8 cellular contexts compared by ENCODE assay signal in genomic region chr10:100986952-100987684, GRCh38. TPM values are rescaled to one million over a fixed set of nuclear protein-coding genes. Genes with fewer than 3 reads are reported as not detected.
DNase-seq lines count a peak whose midpoint lies in the region; ATAC-seq, FAIRE-seq and TF ChIP-seq lines count a peak whose summit lies in the region.

Gene MRPL43, minus strand, starts transcription at chr10:100987497. Its CDS starts 54 bp downstream, at chr10:100987443.
Gene TWNK, plus strand, starts transcription at chr10:100987543. Its CDS starts 668 bp downstream, at chr10:100988211.

- ATAC-seq in GM19467 (IDR thresholded peaks at IDR 0.05; ENCODE audit: unreplicated experiment), result peak; percentile 74

- peaks cover 51% of the 10 kb centered on the region for H3K36me3 Mint-ChIP-seq in Caco-2 (ENCODE audit: insufficient read depth, unreplicated experiment)

- H3K27me3 Mint-ChIP-seq in Caco-2 (ENCODE audit: insufficient read depth, unreplicated experiment), result no peaks in the 10 kb centered on the region

- H3K4me1 ChIP-seq in Caco-2, result peaks cover 4% of the 10 kb centered on the region

- H3K4me3 ChIP-seq in Caco-2 (ENCODE audit: low read depth, low read length), result peak within 1 kb of the TSS; percentile 44
- H3K4me3 ChIP-seq in epithelial cell of proximal tubule (ENCODE audit: low read depth, low read length), result peak within 1 kb of the TSS; percentile 99

- H3K27me3 ChIP-seq in Caco-2 (replicated peaks; ENCODE audit: control insufficient read depth, insufficient read depth, low read length), result no peaks in the 10 kb centered on the region

- BruUV-seq in Caco-2 (replicated peaks; lab: Mats Ljungman, UMichigan), result no TSS peak

- H3K9me3 ChIP-seq in Caco-2, result no peaks in the 10 kb centered on the region

- DNase-seq in Caco-2 (peak; percentile 86 to 87), HTR-8/SVneo (ENCODE audit: insufficient read length, low spot score) (peak; percentile 89), OCI-M2 (lab: John Stamatoyannopoulos, UW; ENCODE audit: unreplicated experiment) (peak; percentile 52), activated T-cell treated with anti-CD3 and anti-CD28 coated beads for 48 hours (ENCODE audit: low read depth) (peak; percentile 77), epithelial cell of proximal tubule (ENCODE audit: low read depth) (no peak), mucosa of gallbladder (ENCODE audit: low spot score) (peak; percentile 82)
- peak; percentile 75 for DNase-seq in stimulated activated CD8-positive, alpha-beta memory T cell treated with anti-CD3 and anti-CD28 coated beads, Interleukin-4, amount 100 ng/mL, for 24 hours (ENCODE audit: low read depth)

- POLR2A ChIA-PET in Caco-2 (lab: Charles Lee), result no interaction called here

- intact Hi-C loops in Caco-2 (cut with micrococcal nuclease; ENCODE audit: unreplicated experiment), result loop anchor here (1.0 kb wide), 1 partner anchor 16 kb away; no protein-coding TSS in a partner anchor

- TF ChIP-seq CTCF in Caco-2 (IDR thresholded peaks at IDR 0.05; ENCODE audit: insufficient read depth in 1 of 2, low read depth in 1 of 2, low read length in 1 of 2, severe bottlenecking in 1 of 2, unreplicated experiment in 1 of 2) (no peak), epithelial cell of proximal tubule (conservative IDR thresholded peaks at IDR 0.05; ENCODE audit: low read depth, low read length) (no peak)

- CTCF ChIA-PET in Caco-2 (lab: Charles Lee), result interaction anchor here (0.5 to 2.0 kb wide), 5 partner anchors 8 to 24 kb away, joined by 3 to 8 read pairs (median 7); no protein-coding TSS in a partner anchor

- H3K4me3 Mint-ChIP-seq in Caco-2 (ENCODE audit: unreplicated experiment), result peak within 1 kb of the TSS; percentile 100

- H3K27ac Mint-ChIP-seq in Caco-2 (ENCODE audit: unreplicated experiment), result peak within 1 kb of the TSS; percentile 89

- H3K36me3 ChIP-seq in Caco-2 (ENCODE audit: control insufficient read depth, insufficient read depth, low read length), result peaks cover 2% of the 10 kb centered on the region; the same call in 1 of the 2 replicates

- FAIRE-seq in HTR-8/SVneo (lab: Jason Lieb, UNC), result peak; percentile 96

- H3K4me1 Mint-ChIP-seq in Caco-2 (ENCODE audit: low read depth, unreplicated experiment), result peaks cover 10% of the 10 kb centered on the region

- no peaks in the 10 kb centered on the region for H3K9me3 Mint-ChIP-seq in Caco-2 (ENCODE audit: unreplicated experiment)

RNA-seq across cellular contexts. Expression of gene MRPL43, which starts in this region (rescaled TPM):
- total RNA-seq in Caco-2 (2022) (82.1 and 84.1 TPM in 2 replicates), epithelial cell of proximal tubule (99.6 and 134 TPM in 2 replicates), mucosa of gallbladder (104 TPM)

RNA-seq across cellular contexts. Expression of gene TWNK, which starts in this region (rescaled TPM):
- total RNA-seq in Caco-2 (2022), result 26.2 and 29.8 TPM in 2 replicates
- total RNA-seq in epithelial cell of proximal tubule, result 5.2 and 9.7 TPM in 2 replicates
- 5.7 TPM for total RNA-seq in mucosa of gallbladder
